Comparison of ENCODE assay signal across 21 cellular contexts in the genomic region with DNA sequence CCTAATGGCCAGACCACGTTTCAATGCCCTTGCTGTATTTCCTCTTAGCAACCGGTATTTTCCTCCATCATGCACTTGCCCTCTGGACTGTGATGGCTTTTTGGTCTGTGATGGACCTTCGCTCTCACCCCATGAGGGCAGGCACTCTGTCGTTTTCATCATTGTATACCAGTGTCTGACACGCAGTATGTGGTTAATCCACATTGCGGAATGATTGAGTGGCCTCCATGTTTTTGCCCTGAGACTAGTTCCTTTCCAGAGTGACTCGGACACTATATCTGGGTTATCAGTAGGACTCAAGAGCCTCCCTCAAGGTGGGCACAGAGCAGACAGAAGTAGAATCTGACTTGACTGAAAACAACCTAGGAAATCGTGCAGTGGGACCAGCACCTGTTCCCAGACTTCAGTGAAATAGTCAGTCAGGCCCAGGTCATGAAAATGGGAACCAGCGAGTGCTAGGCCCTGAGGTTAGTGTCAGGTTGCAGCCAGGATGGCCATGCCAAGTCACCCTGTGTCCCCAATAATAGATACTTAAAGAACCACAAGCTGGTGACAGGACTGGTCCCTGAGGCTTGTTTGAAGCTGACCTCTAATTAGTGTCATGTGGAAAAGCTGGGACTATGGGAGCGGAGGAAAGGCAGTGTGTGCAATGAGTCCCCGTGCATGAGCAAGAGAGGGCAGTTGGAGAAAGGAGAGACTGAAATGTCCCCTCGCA.
"Had no signal": no experiment of that assay in that cellular context is flagged by ENCODE, and none has a peak within 500 bp of the region (broad histone marks: within the 10 kb centered on the region; RNA-seq: fewer than 3 reads in every experiment).

No MANE protein-coding gene starts in this region.

- H3K36me3 ChIP-seq: ascending aorta, brain microvascular endothelial cell, heart right ventricle, pancreas, tibial artery, WERI-Rb-1 had no signal

- DNase-seq: activated CD4-positive, alpha-beta T cell treated with anti-CD3 and anti-CD28 coated beads, Interleukin-2, amount 10 ng/mL, durations not matched to agents 7 days and 5 days; activated CD4-positive, CD25-positive, alpha-beta regulatory T cell treated with anti-CD3 and anti-CD28 coated beads, Interleukin-2, amount 50 U/mL, for 72 hours; activated CD8-positive, alpha-beta memory T cell treated with anti-CD3 and anti-CD28 coated beads, Interleukin-2, amount 10 ng/mL, durations not matched to agents 7 days and 5 days; activated CD8-positive, alpha-beta T cell treated with anti-CD3 and anti-CD28 coated beads for 36 hours; activated gamma-delta T cell; activated T-cell treated with anti-CD3 and anti-CD28 coated beads for 4 hours; brain microvascular endothelial cell; central memory CD4-positive, alpha-beta T cell; endodermal cell; heart right ventricle; islet precursor cell; midbrain; pancreas; right cardiac atrium; stimulated activated CD4-positive, alpha-beta T cell treated with anti-CD3 and anti-CD28 coated beads, Interleukin-2, amount 100 ng/mL, for 24 hours; stimulated activated naive CD8-positive, alpha-beta T cell treated with anti-CD3 and anti-CD28 coated beads, Interleukin-15, amount 100 ng/mL, for 72 hours; tibial artery; WERI-Rb-1 had no signal

- H3K4me1 ChIP-seq: ascending aorta, pancreas, tibial artery had no signal

- H3K27ac ChIP-seq: ascending aorta, brain microvascular endothelial cell, pancreas, skin epidermis, tibial artery, WERI-Rb-1 had no signal

- ATAC-seq: activated CD8-positive, alpha-beta memory T cell treated with anti-CD3 and anti-CD28 coated beads, Interleukin-2, amount 10 ng/mL, durations not matched to agents 7 days and 5 days; activated CD8-positive, alpha-beta T cell treated with anti-CD3 and anti-CD28 coated beads for 36 hours; pancreas; stimulated activated effector memory CD8-positive, alpha-beta T cell treated with anti-CD3 and anti-CD28 coated beads, Interleukin-12 subunit alpha, Interleukin-12 subunit beta, amount 100 ng/mL, for 72 hours; stimulated activated naive CD8-positive, alpha-beta T cell treated with anti-CD3 and anti-CD28 coated beads, Interleukin-15, amount 100 ng/mL, for 72 hours had no signal

- FAIRE-seq: pancreas had no signal

- H3K27me3 ChIP-seq: ascending aorta, brain microvascular endothelial cell, heart right ventricle, pancreas, tibial artery had no signal

- H3K4me3 ChIP-seq: ascending aorta, heart right ventricle, pancreas, skin epidermis, tibial artery had no signal

- H3K9me3 ChIP-seq: ascending aorta, heart right ventricle, pancreas, tibial artery had no signal
